17 cellular contexts compared by ENCODE assay signal in the genomic region with DNA sequence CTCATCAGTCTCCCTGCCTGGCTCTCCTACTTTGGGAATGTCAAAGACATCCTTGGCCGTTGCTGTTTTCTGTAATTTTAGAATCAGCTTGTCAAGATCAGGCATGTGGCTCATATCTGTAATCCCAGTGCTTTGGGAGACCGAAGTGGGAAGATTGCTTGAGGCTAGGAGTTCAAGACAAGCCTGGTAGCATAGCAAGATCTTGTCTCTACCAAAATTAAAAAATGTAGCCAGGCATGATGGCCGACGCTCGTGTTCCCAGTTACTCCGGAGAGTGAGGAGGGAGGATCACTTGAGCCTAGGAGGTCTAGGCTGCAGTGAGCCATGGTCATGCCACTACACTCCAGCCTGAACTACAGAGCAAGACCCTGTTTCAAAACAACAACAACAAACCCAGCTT.
A peak's percentile ranks its signal among the peaks of the same experiment; 100 is the strongest.
DNase-seq lines count a peak whose midpoint lies in the region; ATAC-seq and TF ChIP-seq lines count a peak whose summit lies in the region.
"Had no signal": no experiment of that assay in that cellular context is flagged by ENCODE, and none has a peak within 500 bp of the region (broad histone marks: within the 10 kb centered on the region; RNA-seq: fewer than 3 reads in every experiment).

No MANE protein-coding gene starts in this region.

- H3K23ac ChIP-seq in neuronal stem cell (ENCODE audit: low read depth, low read length, poor library complexity): no peak overlapping the region
- no peak overlapping the region for H3K23ac ChIP-seq in trophoblast cell (ENCODE audit: low read length)

- H3K14ac ChIP-seq in neuronal stem cell (ENCODE audit: low read length) (no peak overlapping the region), trophoblast cell (ENCODE audit: low read length) (no peak overlapping the region)

- H3K18ac ChIP-seq in neuronal stem cell (ENCODE audit: low read length) (peak overlapping the region; percentile 35), trophoblast cell (ENCODE audit: low read length) (no peak overlapping the region)

- WGBS in neuronal stem cell (ENCODE audit: extremely low coverage in 2 of 2, insufficient read length in 2 of 2, insufficient replicate concordance in 1 of 2), 2 donors: no CpG with 5 or more reads among the region's 6 CpGs
- no CpG with 5 or more reads among the region's 6 CpGs for WGBS in trophoblast cell (ENCODE audit: extremely low coverage, insufficient coverage, insufficient read length)

- no peak overlapping the region for H4K8ac ChIP-seq in neuronal stem cell (ENCODE audit: low read depth, low read length)
- H4K8ac ChIP-seq in trophoblast cell (ENCODE audit: low read depth, low read length): no peak overlapping the region

- no peaks in the 10 kb centered on the region for H3F3A ChIP-seq in PC-9 (ENCODE audit: insufficient read depth, low read depth)

- H3K4me1 ChIP-seq in right atrium auricular region: no peaks in the 10 kb centered on the region
- H3K4me1 ChIP-seq in neuronal stem cell (ENCODE audit: control insufficient read depth in 2 of 2, insufficient read depth in 1 of 2, low read depth in 1 of 2, low read length in 2 of 2): no peaks in the 10 kb centered on the region
- H3K4me1 ChIP-seq in trophoblast cell (ENCODE audit: control insufficient read depth in 1 of 2, insufficient read depth in 2 of 2, low read length in 2 of 2): peaks cover 9 to 10% of the 10 kb centered on the region in 2 experiments
- no peaks in the 10 kb centered on the region for H3K4me1 ChIP-seq in PC-9 (replicated peaks; ENCODE audit: insufficient read depth)
- H3K4me1 ChIP-seq: A549, Caco-2 had no signal

- POLR2A ChIA-PET in PC-9 (lab: Charles Lee; ENCODE audit: unreplicated experiment): no interaction called here

- H3K27ac ChIP-seq in right atrium auricular region: no peak overlapping the region
- H3K27ac ChIP-seq in neuronal stem cell (replicated peaks; ENCODE audit: low read length): no peak overlapping the region
- H3K27ac ChIP-seq in trophoblast cell (ENCODE audit: low read depth, low read length): peak overlapping the region; percentile 63
- H3K27ac ChIP-seq in PC-9: no peak overlapping the region
- H3K27ac ChIP-seq: 22Rv1; A549; BLaER1 treated with 17β-estradiol and CSF1 and Interleukin-3, amounts not matched to agents 10 nM and 100 nM; C4-2B had no signal

- no peak for ATAC-seq in Right ventricle myocardium inferior
- ATAC-seq: A549; CD8-positive, alpha-beta T cell had no signal

- no peaks in the 10 kb centered on the region for H4K20me1 ChIP-seq in PC-9 (ENCODE audit: insufficient read depth)
- H4K20me1 ChIP-seq: BLaER1 treated with 17β-estradiol and CSF1 and Interleukin-3, amounts not matched to agents 10 nM and 100 nM had no signal

- H3K4me3 ChIP-seq in right atrium auricular region: no peak overlapping the region
- H3K4me3 ChIP-seq in neuronal stem cell (ENCODE audit: low read length in 2 of 2): no peak overlapping the region
- H3K4me3 ChIP-seq in trophoblast cell (ENCODE audit: low read depth, low read length): no peak overlapping the region
- no peak overlapping the region for H3K4me3 ChIP-seq in PC-9
- H3K4me3 ChIP-seq: A549; BLaER1 treated with 17β-estradiol and CSF1 and Interleukin-3, amounts not matched to agents 10 nM and 100 nM had no signal

- H3K79me2 ChIP-seq in trophoblast cell (ENCODE audit: control insufficient read depth, insufficient read depth, low read length, poor library complexity) (no peaks in the 10 kb centered on the region), PC-9 (ENCODE audit: low read depth) (no peaks in the 10 kb centered on the region)

- no peak for TF ChIP-seq CTCF in right atrium auricular region (IDR thresholded peaks at IDR 0.05)
- TF ChIP-seq CTCF in PC-9 (conservative IDR thresholded peaks at IDR 0.05): no peak

- no peak overlapping the region for H3K4me2 ChIP-seq in neuronal stem cell (ENCODE audit: insufficient read depth, low read length, poor library complexity, severe bottlenecking)
- no peak overlapping the region for H3K4me2 ChIP-seq in trophoblast cell (ENCODE audit: low read length)
- H3K4me2 ChIP-seq in PC-9: no peak overlapping the region
- H3K4me2 ChIP-seq: A549; BLaER1 treated with 17β-estradiol and CSF1 and Interleukin-3, amounts not matched to agents 10 nM and 100 nM had no signal

- H3K36me3 ChIP-seq in right atrium auricular region: no peaks in the 10 kb centered on the region
- H3K36me3 ChIP-seq in neuronal stem cell (replicated peaks in 1 of 2; ENCODE audit: control insufficient read depth in 2 of 2, insufficient read depth in 2 of 2, low read length in 2 of 2): no peaks in the 10 kb centered on the region
- no peaks in the 10 kb centered on the region for H3K36me3 ChIP-seq in trophoblast cell (ENCODE audit: control insufficient read depth in 1 of 2, insufficient read depth in 2 of 2, low read length in 2 of 2)
- no peaks in the 10 kb centered on the region for H3K36me3 ChIP-seq in PC-9 (ENCODE audit: low read depth)
- H3K36me3 ChIP-seq: BLaER1 treated with 17β-estradiol and CSF1 and Interleukin-3, amounts not matched to agents 10 nM and 100 nM had no signal

- H3K4ac ChIP-seq in neuronal stem cell (ENCODE audit: low read length): no peak overlapping the region
- H3K4ac ChIP-seq in trophoblast cell (ENCODE audit: low read depth, low read length): no peak overlapping the region

- no TSS peak for BruUV-seq in PC-9 (replicated peaks; lab: Mats Ljungman, UMichigan)

- no peaks in the 10 kb centered on the region for H3K9me2 ChIP-seq in PC-9 (ENCODE audit: insufficient read depth)

- H2AK5ac ChIP-seq in neuronal stem cell (ENCODE audit: low read depth, low read length) (no peak overlapping the region), trophoblast cell (ENCODE audit: low read length) (no peak overlapping the region)

- H3K79me1 ChIP-seq in neuronal stem cell (ENCODE audit: low read depth, low read length) (no peaks in the 10 kb centered on the region), trophoblast cell (ENCODE audit: low read length) (peaks cover 4% of the 10 kb centered on the region)

- intact Hi-C loops in Right ventricle myocardium inferior (cut with DNase I): no loop called here
- intact Hi-C loops in PC-9 (cut with micrococcal nuclease; ENCODE audit: unreplicated experiment): no loop called here

- no peak overlapping the region for H2BK15ac ChIP-seq in neuronal stem cell (ENCODE audit: low read length)

- DNase-seq in right atrium auricular region (ENCODE audit: low spot score) (peak; percentile 36), Right ventricle myocardium inferior (ENCODE audit: missing footprints) (no peak), neuronal stem cell (ENCODE audit: low spot score) (no peak), trophoblast cell (peak; percentile 82 to 93), PC-9 (no peak), NOMO-1 treated with DMSO at 0.1 percent for 48 hours (lab: John Stamatoyannopoulos, UW; ENCODE audit: unreplicated experiment) (no peak)
- DNase-seq: AML-193; Caco-2; Calu3; CD4-positive, alpha-beta T cell; DMS79 treated with DMSO at 0.1 percent for 48 hours; GF-D8 had no signal

- H4K12ac ChIP-seq in trophoblast cell (ENCODE audit: low read depth, low read length): peak overlapping the region; percentile 14

- H3K27me3 ChIP-seq in right atrium auricular region (no peaks in the 10 kb centered on the region), neuronal stem cell (ENCODE audit: control insufficient read depth in 3 of 3, insufficient read depth in 3 of 3, low read depth in 1 of 3, low read length in 3 of 3) (no peaks in the 10 kb centered on the region), trophoblast cell (ENCODE audit: insufficient read depth, low read length) (no peaks in the 10 kb centered on the region), PC-9 (ENCODE audit: insufficient read depth, low read depth) (no peaks in the 10 kb centered on the region; the same call in 1 of the 2 replicates)
- H3K27me3 ChIP-seq: BLaER1 treated with 17β-estradiol and CSF1 and Interleukin-3, amounts not matched to agents 10 nM and 100 nM had no signal

- H3K9ac ChIP-seq in neuronal stem cell (ENCODE audit: low read depth, low read length, poor library complexity): no peak overlapping the region
- no peak overlapping the region for H3K9ac ChIP-seq in trophoblast cell (ENCODE audit: low read length)
- H3K9ac ChIP-seq: BLaER1 treated with 17β-estradiol and CSF1 and Interleukin-3, amounts not matched to agents 10 nM and 100 nM had no signal

- H3K9me3 ChIP-seq in right atrium auricular region (peaks cover 0 to 10% of the 10 kb centered on the region in 2 donors), neuronal stem cell (replicated peaks in 1 of 2; ENCODE audit: control insufficient read depth in 2 of 2, insufficient read depth in 1 of 2, low read depth in 1 of 2, low read length in 2 of 2) (no peaks in the 10 kb centered on the region), trophoblast cell (ENCODE audit: insufficient read depth, low read depth, low read length) (no peaks in the 10 kb centered on the region), PC-9 (ENCODE audit: insufficient read depth, low read depth) (no peaks in the 10 kb centered on the region)
- H3K9me3 ChIP-seq: A549, Caco-2 had no signal

- H2BK120ac ChIP-seq in neuronal stem cell (ENCODE audit: low read depth, low read length) (no peak overlapping the region), trophoblast cell (ENCODE audit: insufficient read depth, low read length, poor library complexity) (peak overlapping the region; percentile 20)

- H4K91ac ChIP-seq in neuronal stem cell (ENCODE audit: low read depth, low read length, poor library complexity): no peak overlapping the region
- H4K91ac ChIP-seq in trophoblast cell (ENCODE audit: low read depth, low read length): peak overlapping the region; percentile 82

- H2BK12ac ChIP-seq in neuronal stem cell (ENCODE audit: low read length) (no peak overlapping the region), trophoblast cell (ENCODE audit: low read length) (peak overlapping the region; percentile 72)

- CTCF ChIA-PET in PC-9 (lab: Charles Lee): no interaction called here

- H2AFZ ChIP-seq in neuronal stem cell (ENCODE audit: low read length) (no peak overlapping the region), trophoblast cell (ENCODE audit: insufficient read depth, low read length, poor library complexity) (peak overlapping the region; percentile 1), PC-9 (no peak overlapping the region)

- no peak overlapping the region for H2BK5ac ChIP-seq in neuronal stem cell (ENCODE audit: low read length)
- peak overlapping the region; percentile 31 for H2BK5ac ChIP-seq in trophoblast cell (ENCODE audit: low read depth, low read length, poor library complexity)

Comparison
In these comparisons a context has a peak if more than half of its experiments do, and no peak if none do; other contexts are left out.
1. DNase-seq: peak in right atrium auricular region (single experiment) and trophoblast cell (2 of 2); none in Right ventricle myocardium inferior (single experiment), neuronal stem cell (single experiment), PC-9 (0 of 2) and NOMO-1 treated with DMSO at 0.1 percent for 48 hours (single experiment).